In the genomic region with DNA sequence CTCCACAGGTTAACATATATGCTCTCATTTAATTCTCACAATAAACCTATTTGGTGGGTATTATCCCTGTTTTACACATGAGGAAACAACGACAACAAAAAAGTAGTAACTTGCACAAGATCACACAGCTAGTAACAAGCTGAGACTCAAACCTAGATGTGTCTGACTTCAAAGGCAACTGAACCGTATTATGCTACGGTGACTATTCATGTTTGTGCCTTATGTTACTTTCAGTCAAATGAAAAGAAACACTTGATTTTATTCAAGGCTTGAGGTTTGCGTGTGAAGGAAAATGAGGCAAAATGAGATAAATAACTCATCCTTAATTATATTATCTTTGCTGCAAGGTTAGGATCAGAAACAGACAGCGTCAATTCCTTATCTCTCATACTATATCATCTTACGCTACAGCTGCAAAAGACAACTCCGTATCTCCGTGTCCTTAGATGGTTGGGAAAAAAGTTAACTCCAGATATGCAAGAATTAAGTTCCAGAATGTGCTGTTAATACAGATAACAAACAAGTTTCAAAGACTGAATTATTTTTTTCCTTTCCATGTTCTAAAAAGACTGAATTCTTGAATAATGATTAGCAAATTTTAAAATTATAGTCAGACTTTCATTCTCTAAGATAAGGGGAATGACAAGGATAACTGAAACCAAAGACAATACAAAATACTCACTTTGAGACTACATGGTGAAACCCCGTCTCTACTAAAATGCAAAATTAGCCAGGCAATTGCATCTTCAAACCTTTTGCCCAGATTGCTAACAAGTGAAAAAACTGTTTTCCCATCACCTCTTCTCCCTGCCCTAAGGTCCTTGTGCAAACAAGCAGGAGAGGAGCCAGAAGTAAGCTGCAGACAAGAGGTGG, we compare ENCODE assay signal across 1 cellular context.
TF ChIP-seq lines count a peak whose summit lies in the region.

No MANE protein-coding gene starts in this region.

TF ChIP-seq in WTC11, 78 proteins besides CTCF, POLR2A, EP300 and RAD21 (continued from another document):
- TF ChIP-seq, protein P1, sequence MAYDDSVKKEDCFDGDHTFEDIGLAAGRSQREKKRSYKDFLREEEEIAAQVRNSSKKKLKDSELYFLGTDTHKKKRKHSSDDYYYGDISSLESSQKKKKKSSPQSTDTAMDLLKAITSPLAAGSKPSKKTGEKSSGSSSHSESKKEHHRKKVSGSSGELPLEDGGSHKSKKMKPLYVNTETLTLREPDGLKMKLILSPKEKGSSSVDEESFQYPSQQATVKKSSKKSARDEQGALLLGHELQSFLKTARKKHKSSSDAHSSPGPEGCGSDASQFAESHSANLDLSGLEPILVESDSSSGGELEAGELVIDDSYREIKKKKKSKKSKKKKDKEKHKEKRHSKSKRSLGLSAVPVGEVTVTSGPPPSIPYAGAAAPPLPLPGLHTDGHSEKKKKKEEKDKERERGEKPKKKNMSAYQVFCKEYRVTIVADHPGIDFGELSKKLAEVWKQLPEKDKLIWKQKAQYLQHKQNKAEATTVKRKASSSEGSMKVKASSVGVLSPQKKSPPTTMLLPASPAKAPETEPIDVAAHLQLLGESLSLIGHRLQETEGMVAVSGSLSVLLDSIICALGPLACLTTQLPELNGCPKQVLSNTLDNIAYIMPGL (CRISPR knock-in tag; IDR thresholded peaks at IDR 0.05): no peak
- TF ChIP-seq, protein P2, sequence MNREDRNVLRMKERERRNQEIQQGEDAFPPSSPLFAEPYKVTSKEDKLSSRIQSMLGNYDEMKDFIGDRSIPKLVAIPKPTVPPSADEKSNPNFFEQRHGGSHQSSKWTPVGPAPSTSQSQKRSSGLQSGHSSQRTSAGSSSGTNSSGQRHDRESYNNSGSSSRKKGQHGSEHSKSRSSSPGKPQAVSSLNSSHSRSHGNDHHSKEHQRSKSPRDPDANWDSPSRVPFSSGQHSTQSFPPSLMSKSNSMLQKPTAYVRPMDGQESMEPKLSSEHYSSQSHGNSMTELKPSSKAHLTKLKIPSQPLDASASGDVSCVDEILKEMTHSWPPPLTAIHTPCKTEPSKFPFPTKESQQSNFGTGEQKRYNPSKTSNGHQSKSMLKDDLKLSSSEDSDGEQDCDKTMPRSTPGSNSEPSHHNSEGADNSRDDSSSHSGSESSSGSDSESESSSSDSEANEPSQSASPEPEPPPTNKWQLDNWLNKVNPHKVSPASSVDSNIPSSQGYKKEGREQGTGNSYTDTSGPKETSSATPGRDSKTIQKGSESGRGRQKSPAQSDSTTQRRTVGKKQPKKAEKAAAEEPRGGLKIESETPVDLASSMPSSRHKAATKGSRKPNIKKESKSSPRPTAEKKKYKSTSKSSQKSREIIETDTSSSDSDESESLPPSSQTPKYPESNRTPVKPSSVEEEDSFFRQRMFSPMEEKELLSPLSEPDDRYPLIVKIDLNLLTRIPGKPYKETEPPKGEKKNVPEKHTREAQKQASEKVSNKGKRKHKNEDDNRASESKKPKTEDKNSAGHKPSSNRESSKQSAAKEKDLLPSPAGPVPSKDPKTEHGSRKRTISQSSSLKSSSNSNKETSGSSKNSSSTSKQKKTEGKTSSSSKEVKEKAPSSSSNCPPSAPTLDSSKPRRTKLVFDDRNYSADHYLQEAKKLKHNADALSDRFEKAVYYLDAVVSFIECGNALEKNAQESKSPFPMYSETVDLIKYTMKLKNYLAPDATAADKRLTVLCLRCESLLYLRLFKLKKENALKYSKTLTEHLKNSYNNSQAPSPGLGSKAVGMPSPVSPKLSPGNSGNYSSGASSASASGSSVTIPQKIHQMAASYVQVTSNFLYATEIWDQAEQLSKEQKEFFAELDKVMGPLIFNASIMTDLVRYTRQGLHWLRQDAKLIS (CRISPR knock-in tag; IDR thresholded peaks at IDR 0.05; ENCODE audit: borderline replicate concordance): no peak
- TF ChIP-seq GRHL2 (CRISPR knock-in tag; IDR thresholded peaks at IDR 0.05; ENCODE audit: insufficient replicate concordance, severe bottlenecking): no peak
- TF ChIP-seq CREM (CRISPR knock-in tag; IDR thresholded peaks at IDR 0.05): no peak
- no peak for TF ChIP-seq NR2C2 (CRISPR knock-in tag; IDR thresholded peaks at IDR 0.05)
- TF ChIP-seq, protein P3, sequence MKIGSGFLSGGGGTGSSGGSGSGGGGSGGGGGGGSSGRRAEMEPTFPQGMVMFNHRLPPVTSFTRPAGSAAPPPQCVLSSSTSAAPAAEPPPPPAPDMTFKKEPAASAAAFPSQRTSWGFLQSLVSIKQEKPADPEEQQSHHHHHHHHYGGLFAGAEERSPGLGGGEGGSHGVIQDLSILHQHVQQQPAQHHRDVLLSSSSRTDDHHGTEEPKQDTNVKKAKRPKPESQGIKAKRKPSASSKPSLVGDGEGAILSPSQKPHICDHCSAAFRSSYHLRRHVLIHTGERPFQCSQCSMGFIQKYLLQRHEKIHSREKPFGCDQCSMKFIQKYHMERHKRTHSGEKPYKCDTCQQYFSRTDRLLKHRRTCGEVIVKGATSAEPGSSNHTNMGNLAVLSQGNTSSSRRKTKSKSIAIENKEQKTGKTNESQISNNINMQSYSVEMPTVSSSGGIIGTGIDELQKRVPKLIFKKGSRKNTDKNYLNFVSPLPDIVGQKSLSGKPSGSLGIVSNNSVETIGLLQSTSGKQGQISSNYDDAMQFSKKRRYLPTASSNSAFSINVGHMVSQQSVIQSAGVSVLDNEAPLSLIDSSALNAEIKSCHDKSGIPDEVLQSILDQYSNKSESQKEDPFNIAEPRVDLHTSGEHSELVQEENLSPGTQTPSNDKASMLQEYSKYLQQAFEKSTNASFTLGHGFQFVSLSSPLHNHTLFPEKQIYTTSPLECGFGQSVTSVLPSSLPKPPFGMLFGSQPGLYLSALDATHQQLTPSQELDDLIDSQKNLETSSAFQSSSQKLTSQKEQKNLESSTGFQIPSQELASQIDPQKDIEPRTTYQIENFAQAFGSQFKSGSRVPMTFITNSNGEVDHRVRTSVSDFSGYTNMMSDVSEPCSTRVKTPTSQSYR (CRISPR knock-in tag; IDR thresholded peaks at IDR 0.05): no peak
- no peak for TF ChIP-seq FOXK1 (CRISPR knock-in tag; IDR thresholded peaks at IDR 0.05)
- no peak for TF ChIP-seq ZNF416 (CRISPR knock-in tag; IDR thresholded peaks at IDR 0.05)
- TF ChIP-seq, protein P4, sequence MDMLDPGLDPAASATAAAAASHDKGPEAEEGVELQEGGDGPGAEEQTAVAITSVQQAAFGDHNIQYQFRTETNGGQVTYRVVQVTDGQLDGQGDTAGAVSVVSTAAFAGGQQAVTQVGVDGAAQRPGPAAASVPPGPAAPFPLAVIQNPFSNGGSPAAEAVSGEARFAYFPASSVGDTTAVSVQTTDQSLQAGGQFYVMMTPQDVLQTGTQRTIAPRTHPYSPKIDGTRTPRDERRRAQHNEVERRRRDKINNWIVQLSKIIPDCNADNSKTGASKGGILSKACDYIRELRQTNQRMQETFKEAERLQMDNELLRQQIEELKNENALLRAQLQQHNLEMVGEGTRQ (CRISPR knock-in tag; IDR thresholded peaks at IDR 0.05): no peak
- no peak for TF ChIP-seq ZBTB21 (CRISPR knock-in tag; IDR thresholded peaks at IDR 0.05; ENCODE audit: borderline replicate concordance)
- no peak for TF ChIP-seq GABPB1 (CRISPR knock-in tag; IDR thresholded peaks at IDR 0.05)
- TF ChIP-seq, protein P5, sequence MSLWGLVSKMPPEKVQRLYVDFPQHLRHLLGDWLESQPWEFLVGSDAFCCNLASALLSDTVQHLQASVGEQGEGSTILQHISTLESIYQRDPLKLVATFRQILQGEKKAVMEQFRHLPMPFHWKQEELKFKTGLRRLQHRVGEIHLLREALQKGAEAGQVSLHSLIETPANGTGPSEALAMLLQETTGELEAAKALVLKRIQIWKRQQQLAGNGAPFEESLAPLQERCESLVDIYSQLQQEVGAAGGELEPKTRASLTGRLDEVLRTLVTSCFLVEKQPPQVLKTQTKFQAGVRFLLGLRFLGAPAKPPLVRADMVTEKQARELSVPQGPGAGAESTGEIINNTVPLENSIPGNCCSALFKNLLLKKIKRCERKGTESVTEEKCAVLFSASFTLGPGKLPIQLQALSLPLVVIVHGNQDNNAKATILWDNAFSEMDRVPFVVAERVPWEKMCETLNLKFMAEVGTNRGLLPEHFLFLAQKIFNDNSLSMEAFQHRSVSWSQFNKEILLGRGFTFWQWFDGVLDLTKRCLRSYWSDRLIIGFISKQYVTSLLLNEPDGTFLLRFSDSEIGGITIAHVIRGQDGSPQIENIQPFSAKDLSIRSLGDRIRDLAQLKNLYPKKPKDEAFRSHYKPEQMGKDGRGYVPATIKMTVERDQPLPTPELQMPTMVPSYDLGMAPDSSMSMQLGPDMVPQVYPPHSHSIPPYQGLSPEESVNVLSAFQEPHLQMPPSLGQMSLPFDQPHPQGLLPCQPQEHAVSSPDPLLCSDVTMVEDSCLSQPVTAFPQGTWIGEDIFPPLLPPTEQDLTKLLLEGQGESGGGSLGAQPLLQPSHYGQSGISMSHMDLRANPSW (CRISPR knock-in tag; conservative IDR thresholded peaks at IDR 0.05; ENCODE audit: low read depth): no peak
- TF ChIP-seq HMGA2 (CRISPR knock-in tag; IDR thresholded peaks at IDR 0.05): no peak
- no peak for TF ChIP-seq TP53 (CRISPR knock-in tag; IDR thresholded peaks at IDR 0.05)
- TF ChIP-seq RORB (CRISPR knock-in tag; IDR thresholded peaks at IDR 0.05): no peak
